7 cellular contexts compared by ENCODE assay signal in the genomic region with DNA sequence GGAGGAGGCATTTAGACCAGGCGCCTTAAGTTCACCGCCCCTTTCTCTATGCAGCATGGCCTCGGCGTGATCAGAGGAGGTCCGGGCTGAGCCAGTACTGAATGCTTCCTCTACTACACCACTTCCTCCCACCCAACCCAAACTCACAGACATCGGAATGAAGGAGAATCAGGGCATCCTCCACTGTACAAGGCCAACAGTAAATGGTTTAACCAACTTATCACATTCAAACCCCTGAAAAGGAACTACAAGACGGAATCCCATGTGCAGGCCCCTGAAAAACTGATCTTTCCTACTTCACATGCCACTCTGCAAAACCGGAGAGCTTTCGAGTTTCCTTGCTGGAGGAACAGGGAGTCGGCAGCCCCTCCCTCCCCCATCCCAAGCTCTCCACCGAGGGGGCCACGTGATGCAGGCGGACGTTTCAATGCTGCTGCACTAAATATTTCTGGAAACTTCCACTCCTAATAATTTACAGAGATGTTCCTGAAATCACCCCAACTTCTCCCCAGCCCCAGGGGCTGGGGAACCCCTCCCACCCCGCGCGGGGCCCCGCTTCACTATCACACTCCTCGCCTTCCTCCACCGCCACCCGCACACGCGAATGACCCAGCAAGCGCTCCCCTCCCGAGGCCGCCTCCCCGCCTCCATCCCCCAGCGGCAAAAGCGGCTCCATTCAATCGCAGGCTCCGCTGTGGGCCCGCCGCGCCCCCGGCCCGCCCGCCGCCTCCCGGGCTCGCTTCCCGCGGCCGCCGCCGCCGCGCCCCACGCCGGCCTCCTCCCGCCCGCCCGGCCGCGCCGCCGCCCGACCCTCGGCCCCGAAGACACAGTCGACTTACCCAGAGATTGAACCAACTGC.
DNase-seq lines count a peak whose midpoint lies in the region; ATAC-seq, FAIRE-seq and TF ChIP-seq lines count a peak whose summit lies in the region.

No MANE protein-coding gene starts in this region.

- TF ChIP-seq CTCF in brain microvascular endothelial cell (IDR thresholded peaks at IDR 0.05; ENCODE audit: low read depth, low read length, missing control alignments), result no peak

- ATAC-seq in HG02938 (IDR thresholded peaks at IDR 0.05; ENCODE audit: unreplicated experiment), result peak; percentile 44

- H3K36me3 ChIP-seq in brain microvascular endothelial cell (replicated peaks), result no peaks in the 10 kb centered on the region

- DNase-seq in GM18507 (ENCODE audit: extremely low spot score, insufficient read length, low read depth), result peak; percentile 49
- DNase-seq in NCI-H187 (lab: John Stamatoyannopoulos, UW), result peak; percentile 25 to 81
- peak; percentile 87 for DNase-seq in UCSD-AML1 (lab: John Stamatoyannopoulos, UW; ENCODE audit: unreplicated experiment)
- peak; percentile 88 for DNase-seq in brain microvascular endothelial cell
- peak; percentile 67 for DNase-seq in skeletal muscle cell (ENCODE audit: low read depth)

- H3K27ac ChIP-seq in brain microvascular endothelial cell, result peak overlapping the region; percentile 90

- in situ Hi-C loops in brain microvascular endothelial cell (cut with HindIII; ENCODE audit: low pct_ligation_motif_present, low sequenced_read_pairs), result no loop called here

- peak; percentile 95 for FAIRE-seq in GM18507 (lab: Jason Lieb, UNC)

- H3K4me3 ChIP-seq in brain microvascular endothelial cell (ENCODE audit: low read depth, low read length) (peak overlapping the region; percentile 60), iPS-11a (ENCODE audit: low read depth, low read length) (peak overlapping the region; percentile 99), skeletal muscle cell (ENCODE audit: low read depth, low read length) (peak overlapping the region; percentile 91)

- no peaks in the 10 kb centered on the region for H3K27me3 ChIP-seq in brain microvascular endothelial cell (replicated peaks)

Comparison
In these comparisons a context has a peak if more than half of its experiments do, and no peak if none do; other contexts are left out.
1. Peak in every context shown above with its lines: DNase-seq, ATAC-seq, H3K4me3 ChIP-seq and H3K27ac ChIP-seq.